20 cellular contexts compared by ENCODE assay signal in genomic region chr1:204528241-204528640, GRCh38. TPM values are rescaled to one million over a fixed set of nuclear protein-coding genes. Genes with fewer than 3 reads are reported as not detected.
DNase-seq lines count a peak whose midpoint lies in the region; ATAC-seq and TF ChIP-seq lines count a peak whose summit lies in the region.
"Had no signal": no experiment of that assay in that cellular context is flagged by ENCODE, and none has a peak within 500 bp of the region (broad histone marks: within the 10 kb centered on the region; RNA-seq: fewer than 3 reads in every experiment).

No MANE protein-coding gene starts in this region.

- no peak overlapping the region for H3K9ac ChIP-seq in PC-3 (ENCODE audit: low read length)
- H3K9ac ChIP-seq: KMS-11 had no signal

- H3K4me3 ChIP-seq in heart right ventricle (no peak overlapping the region), PC-3 (ENCODE audit: low read length) (no peak overlapping the region), aorta (ENCODE audit: low read length in 2 of 2) (no peak overlapping the region), body of pancreas (no peak overlapping the region)
- H3K4me3 ChIP-seq: Peyer's patch had no signal

- 88 to 93% methylated on average over 5 of the region's 5 CpGs for WGBS in heart right ventricle, 2 donors
- WGBS in aorta, 2 donors, result 91 to 94% methylated on average over 5 of the region's 5 CpGs
- 96 to 100% methylated on average over 1 to 5 of the region's 5 CpGs for WGBS in body of pancreas, 2 donors

- peaks cover 24% of the 10 kb centered on the region for H3K79me2 ChIP-seq in PC-3 (ENCODE audit: low read length)

- H3K4me1 ChIP-seq in heart right ventricle (no peaks in the 10 kb centered on the region), PC-3 (ENCODE audit: insufficient read depth, low read length) (no peaks in the 10 kb centered on the region), aorta (ENCODE audit: control insufficient read depth in 1 of 2, insufficient read depth in 2 of 2, low read length in 2 of 2) (no peaks in the 10 kb centered on the region), body of pancreas (peaks cover 22% of the 10 kb centered on the region)

- H3K27me3 ChIP-seq in heart right ventricle (no peaks in the 10 kb centered on the region), PC-3 (ENCODE audit: low read length) (no peaks in the 10 kb centered on the region), aorta (ENCODE audit: control insufficient read depth in 1 of 2, insufficient read depth in 2 of 2, low read length in 1 of 2) (no peaks in the 10 kb centered on the region), body of pancreas (no peaks in the 10 kb centered on the region)
- H3K27me3 ChIP-seq: Peyer's patch had no signal

- TF ChIP-seq CTCF in heart right ventricle (IDR thresholded peaks at IDR 0.05) (no peak), PC-3 (conservative IDR thresholded peaks at IDR 0.05; ENCODE audit: low read depth, low read length) (no peak), body of pancreas (IDR thresholded peaks at IDR 0.05) (no peak)

- H3K4me3 Mint-ChIP-seq in naive B cell, result no peak overlapping the region
- H3K4me3 Mint-ChIP-seq: HFFc6 had no signal

- H3K9me3 Mint-ChIP-seq in naive B cell, result peaks cover 0 to 11% (median 7%) of the 10 kb centered on the region in 7 donors

- peaks cover 24 to 33% of the 10 kb centered on the region in 2 donors for H3K36me3 Mint-ChIP-seq in naive B cell

- no peak for TF ChIP-seq POLR2A in body of pancreas (IDR thresholded peaks at IDR 0.05)

- peak overlapping the region in 5 of 6 donors; percentile 33 to 88 (median 61) for H3K27ac Mint-ChIP-seq in naive B cell
- H3K27ac Mint-ChIP-seq: HFFc6 had no signal

- TSS peak; percentile 2 for BruUV-seq in PC-3 (replicated peaks; lab: Mats Ljungman, UMichigan)

- POLR2A ChIA-PET in PC-3 (lab: Charles Lee; ENCODE audit: unreplicated experiment), result no interaction called here

- no peak overlapping the region for H3K27ac ChIP-seq in heart right ventricle
- H3K27ac ChIP-seq in PC-3 (ENCODE audit: low read length), result no peak overlapping the region
- no peak overlapping the region for H3K27ac ChIP-seq in aorta (ENCODE audit: low read depth in 1 of 2, low read length in 2 of 2)
- H3K27ac ChIP-seq in body of pancreas, result no peak overlapping the region
- H3K27ac ChIP-seq: C4-2B, KMS-11, Peyer's patch had no signal

- no peak overlapping the region for H2AFZ ChIP-seq in PC-3 (ENCODE audit: low read length)

- peaks cover 25 to 60% (median 33%) of the 10 kb centered on the region in 3 donors for H3K4me1 Mint-ChIP-seq in naive B cell

- H4K20me1 ChIP-seq in PC-3 (ENCODE audit: low read length), result no peaks in the 10 kb centered on the region

- intact Hi-C loops in heart right ventricle (cut with DNase I) (no loop called here), Right ventricle myocardium inferior (cut with DNase I) (no loop called here), PC-3 (cut with micrococcal nuclease) (no loop called here), aorta (cut with DNase I) (no loop called here), body of pancreas (cut with DNase I) (no loop called here)

- H3K9me3 ChIP-seq in heart right ventricle (peaks cover 0 to 9% (median 0%) of the 10 kb centered on the region in 11 donors), PC-3 (ENCODE audit: low read length) (peaks cover 6% of the 10 kb centered on the region), aorta (ENCODE audit: control insufficient read depth, low read length) (no peaks in the 10 kb centered on the region), body of pancreas (no peaks in the 10 kb centered on the region)

- H3K27me3 Mint-ChIP-seq in naive B cell, result no peaks in the 10 kb centered on the region

- peaks cover 4% of the 10 kb centered on the region for H3F3A ChIP-seq in PC-3 (ENCODE audit: low read length, unreplicated experiment)

- H3K4me2 ChIP-seq in PC-3 (ENCODE audit: low read length), result no peak overlapping the region
- H3K4me2 ChIP-seq: KMS-11 had no signal

- H3K9me2 ChIP-seq in PC-3 (replicated peaks; ENCODE audit: low read length), result no peaks in the 10 kb centered on the region

- H3K36me3 ChIP-seq in heart right ventricle, result peaks cover 0 to 100% (median 60%) of the 10 kb centered on the region in 9 donors
- peaks cover 93% of the 10 kb centered on the region for H3K36me3 ChIP-seq in PC-3 (ENCODE audit: low read depth, low read length)
- peaks cover 3 to 5% of the 10 kb centered on the region in 2 donors for H3K36me3 ChIP-seq in aorta (ENCODE audit: control insufficient read depth in 1 of 2, insufficient read depth in 2 of 2, low read length in 1 of 2)
- H3K36me3 ChIP-seq in body of pancreas (replicated peaks in 1 of 2; ENCODE audit: insufficient read depth in 1 of 2, low read depth in 2 of 2), result peaks cover 12 to 31% of the 10 kb centered on the region in 2 donors

- CTCF ChIA-PET in PC-3 (lab: Charles Lee), result interaction anchor here (0.7 kb wide), 1 partner anchor 279 kb away, joined by 5 read pairs; no protein-coding TSS in a partner anchor

- ATAC-seq in heart right ventricle (peak in 6 of 8 donors; percentile 14 to 47 (median 32)), Right ventricle myocardium inferior (no peak), PC-3 (no peak), naive B cell (ENCODE audit: low read depth in 2 of 2) (no peak), aorta (ENCODE audit: low FRiP score) (peak; percentile 38), body of pancreas (no peak), GM18867 (IDR thresholded peaks at IDR 0.05; ENCODE audit: unreplicated experiment) (no peak)

- DNase-seq in heart right ventricle (no peak), Right ventricle myocardium inferior (ENCODE audit: missing footprints) (no peak), PC-3 (no peak), naive B cell (no peak), aorta (no peak), body of pancreas (no peak)
- DNase-seq: COR-L47, DMS153, EL, HFFc6, NCI-H1048, NCI-H1436 treated with DMSO at 0.1 percent for 48 hours, NCI-H2081, NCI-H510A treated with DMSO at 0.1 percent for 48 hours, NCI-H82, Peyer's patch, SHP77 treated with DMSO at 0.1 percent for 48 hours had no signal

RNA-seq across cellular contexts. Expression of gene MDM4, which starts 12.0 kb away (rescaled TPM):
- total RNA-seq in heart right ventricle, result 10 to 100 TPM; 30.7 to 43.7 (median 40.5) TPM
- 10 to 100 TPM in 1 of 2 donors, 1 to 10 TPM in 1; 3.7 to 17.6 TPM for polyA plus RNA-seq in heart right ventricle
- 28.6 TPM for total RNA-seq in Right ventricle myocardium inferior
- 36.3 and 55.7 TPM in 2 replicates for total RNA-seq in PC-3 (2014; rRNA removed)
- polyA plus RNA-seq in naive B cell (ENCODE audit: low read depth in 6 of 6), result 10 to 100 TPM; 12.6 to 50.8 (median 28.2) TPM
- total RNA-seq in aorta, result 100 to 1,000 TPM; 104 to 141 TPM
- polyA plus RNA-seq in aorta, result 10 to 100 TPM in 1 of 2 donors, 1 to 10 TPM in 1; 4.8 to 11.0 TPM
- total RNA-seq in body of pancreas, result 100 to 1,000 TPM in 1 of 2 donors, 10 to 100 TPM in 1; 72.9 to 125 TPM

RNA-seq across cellular contexts. Expression of gene PIK3C2B, which starts 33.6 kb away (rescaled TPM):
- total RNA-seq in heart right ventricle (10 to 100 TPM; 16.4 to 31.9 (median 23.0) TPM), Right ventricle myocardium inferior (22.7 TPM), PC-3 (2014; rRNA removed) (34.7 and 35.3 TPM in 2 replicates), aorta (10 to 100 TPM; 41.3 to 87.5 TPM), body of pancreas (10 to 100 TPM; 11.4 to 18.1 TPM)
- polyA plus RNA-seq in heart right ventricle (10 to 100 TPM in 1 of 2 donors, 1 to 10 TPM in 1; 4.4 to 16.6 TPM), naive B cell (ENCODE audit: low read depth in 6 of 6) (10 to 100 TPM in 3 of 6 donors, 1 to 10 TPM in 2, not detected in 1; 8.5 to 16.9 (median 10.6) TPM), aorta (10 to 100 TPM in 1 of 2 donors, 1 to 10 TPM in 1; 9.3 to 12.4 TPM)

Comparison
In these comparisons a context has a peak if more than half of its experiments do, and no peak if none do; other contexts are left out.
1. ATAC-seq: peak in heart right ventricle (6 of 8) and aorta (single experiment); none in Right ventricle myocardium inferior (single experiment), PC-3 (single experiment), naive B cell (0 of 2), body of pancreas (single experiment) and GM18867 (single experiment).